18 cellular contexts compared by ENCODE assay signal in genomic region chr10:131546086-131546810, GRCh38.
"Had no signal": no experiment of that assay in that cellular context is flagged by ENCODE, and none has a peak within 500 bp of the region (broad histone marks: within the 10 kb centered on the region; RNA-seq: fewer than 3 reads in every experiment).

No MANE protein-coding gene starts in this region.

- ATAC-seq: activated CD8-positive, alpha-beta memory T cell treated with anti-CD3 and anti-CD28 coated beads, Interleukin-2, amount 10 ng/mL, durations not matched to agents 7 days and 5 days; heart left ventricle; left ventricle myocardium superior; sciatic nerve had no signal

- DNase-seq: activated CD4-positive, alpha-beta T cell treated with anti-CD3 and anti-CD28 coated beads, Interleukin-2, amount 50 U/mL, for 48 hours; activated CD8-positive, alpha-beta memory T cell treated with anti-CD3 and anti-CD28 coated beads, Interleukin-2, amount 10 ng/mL, durations not matched to agents 7 days and 5 days; activated naive CD4-positive, alpha-beta T cell treated with anti-CD3 and anti-CD28 coated beads, Interleukin-2, amount 10 ng/mL, durations not matched to agents 7 days and 5 days; activated T-cell treated with anti-CD3 and anti-CD28 coated beads, Interleukin-2, amount 50 U/mL, for 1 hour; cerebellar nuclear complex; effector memory CD4-positive, alpha-beta T cell; foreskin melanocyte; heart left ventricle; left ventricle myocardium superior; mesenchymal stem cell; nucleus accumbens; stomach; testis; upper lobe of left lung; WERI-Rb-1 had no signal

- H3K27me3 ChIP-seq: ascending aorta, testis, upper lobe of left lung had no signal

- H3K27ac ChIP-seq: ascending aorta, breast epithelium, heart left ventricle, stomach, testis, upper lobe of left lung, WERI-Rb-1 had no signal

- H3K4me3 ChIP-seq: ascending aorta, breast epithelium, heart left ventricle, stomach, testis, upper lobe of left lung had no signal

- H3K4me1 ChIP-seq: ascending aorta, breast epithelium, heart left ventricle, stomach, testis, upper lobe of left lung had no signal

- H3K9me3 ChIP-seq: ascending aorta, breast epithelium, heart left ventricle, stomach, testis, upper lobe of left lung had no signal

- H3K36me3 ChIP-seq: ascending aorta, breast epithelium, heart left ventricle, stomach, upper lobe of left lung, WERI-Rb-1 had no signal
